13 cellular contexts compared by ENCODE assay signal in genomic region chr9:4837768-4838546, GRCh38.
A peak's percentile ranks its signal among the peaks of the same experiment; 100 is the strongest.
DNase-seq lines count a peak whose midpoint lies in the region; ATAC-seq and TF ChIP-seq lines count a peak whose summit lies in the region.
"Had no signal": no experiment of that assay in that cellular context is flagged by ENCODE, and none has a peak within 500 bp of the region (broad histone marks: within the 10 kb centered on the region; RNA-seq: fewer than 3 reads in every experiment).

No MANE protein-coding gene starts in this region.

- no peak overlapping the region for H3K4me3 ChIP-seq in SK-N-MC
- no peak overlapping the region for H3K4me3 ChIP-seq in foreskin fibroblast (ENCODE audit: low read depth in 1 of 2, low read length in 2 of 2)
- H3K4me3 ChIP-seq: A549 had no signal

- H3K36me3 ChIP-seq in SK-N-MC (ENCODE audit: insufficient read depth, low read length), result peaks cover 5% of the 10 kb centered on the region

- H3K27ac ChIP-seq in SK-N-MC, result 0 out of 2 replicates have a peak overlapping the region, but pooled peaks have one; percentile 32
- H3K27ac ChIP-seq: HL-60 had no signal

- H3K9me3 ChIP-seq in SK-N-MC (ENCODE audit: low read depth, low read length), result no peaks in the 10 kb centered on the region
- H3K9me3 ChIP-seq: A549 had no signal

- no peak overlapping the region for H3K9ac ChIP-seq in SK-N-MC (ENCODE audit: insufficient read length)

- ATAC-seq in stimulated activated naive CD8-positive, alpha-beta T cell treated with anti-CD3 and anti-CD28 coated beads, Interleukin-15, Interleukin-2, amounts not matched to agents 100 U/mL and 50 U/mL, for 24 hours, result peak; percentile 48
- no peak for ATAC-seq in HG02759 (IDR thresholded peaks at IDR 0.05; ENCODE audit: unreplicated experiment)
- ATAC-seq: A549 had no signal

- no peak for TF ChIP-seq CTCF in foreskin fibroblast (IDR thresholded peaks at IDR 0.05; ENCODE audit: low read depth, low read length)

- peak; percentile 31 for DNase-seq in activated CD4-positive, alpha-beta T cell treated with anti-CD3 and anti-CD28 coated beads for 48 hours
- DNase-seq in activated CD4-positive, alpha-beta T cell treated with anti-CD3 and anti-CD28 coated beads, Interleukin-2, amount 50 U/mL, for 48 hours, result no peak
- DNase-seq in SK-N-MC (ENCODE audit: low read depth, low spot score) (no peak), foreskin fibroblast (peak; percentile 40 to 59), NCI-H446 treated with DMSO at 0.1 percent for 48 hours (lab: John Stamatoyannopoulos, UW) (no peak)
- DNase-seq in stimulated activated naive CD8-positive, alpha-beta T cell treated with anti-CD3 and anti-CD28 coated beads, Interleukin-15, Interleukin-2, amounts not matched to agents 100 U/mL and 50 U/mL, for 24 hours, result no peak
- no peak for DNase-seq in stimulated activated naive CD4-positive, alpha-beta T cell (lab: John Stamatoyannopoulos, UW)
- DNase-seq: activated effector memory CD4-positive, alpha-beta T cell treated with Interleukin-2 at 50 U/mL for 16 hours; foreskin melanocyte; NCI-H2081 had no signal

Comparison
In these comparisons a context has a peak if more than half of its experiments do, and no peak if none do; other contexts are left out.
1. DNase-seq: peak in activated CD4-positive, alpha-beta T cell treated with anti-CD3 and anti-CD28 coated beads for 48 hours (single experiment) and foreskin fibroblast (2 of 2); none in activated CD4-positive, alpha-beta T cell treated with anti-CD3 and anti-CD28 coated beads, Interleukin-2, amount 50 U/mL, for 48 hours (0 of 2), SK-N-MC (single experiment), stimulated activated naive CD8-positive, alpha-beta T cell treated with anti-CD3 and anti-CD28 coated beads, Interleukin-15, Interleukin-2, amounts not matched to agents 100 U/mL and 50 U/mL, for 24 hours (single experiment), stimulated activated naive CD4-positive, alpha-beta T cell (0 of 6) and NCI-H446 treated with DMSO at 0.1 percent for 48 hours (single experiment).